In genomic region chr7:140062528-140063299, GRCh38 we compare ENCODE assay signal across 8 cellular contexts. TPM values are rescaled to one million over a fixed set of nuclear protein-coding genes. Genes with fewer than 3 reads are reported as not detected.
DNase-seq lines count a peak whose midpoint lies in the region; ATAC-seq, FAIRE-seq and TF ChIP-seq lines count a peak whose summit lies in the region.

Gene PARP12 (minus strand): TSS chr7:140062951. CDS start chr7:140062847, 104 bp downstream.

- no peak for TF ChIP-seq CTCF in WTC11 (IDR thresholded peaks at IDR 0.05)
- no peak for TF ChIP-seq CTCF in bronchial epithelial cell (IDR thresholded peaks at IDR 0.05; ENCODE audit: insufficient read depth, low read length, severe bottlenecking)
- TF ChIP-seq CTCF in D721Med (IDR thresholded peaks at IDR 0.05; ENCODE audit: insufficient read depth, missing control alignments), result no peak

- H3K36me3 Mint-ChIP-seq in WTC11, result peaks cover 14% of the 10 kb centered on the region

- H3K27me3 Mint-ChIP-seq in WTC11 (ENCODE audit: low read depth), result peaks cover 46% of the 10 kb centered on the region

- peak within 1 kb of the TSS; percentile 71 for H3K4me3 Mint-ChIP-seq in WTC11

- CTCF ChIA-PET in WTC11 (lab: Charles Lee), result interaction anchor here (0.7 to 1.8 kb wide), 3 partner anchors 17 to 577 kb away, joined by 3 to 6 read pairs (median 4); no protein-coding TSS in a partner anchor

- H3K27ac Mint-ChIP-seq in WTC11, result no peak within 1 kb of the TSS

- H3K4me3 ChIP-seq in bronchial epithelial cell (ENCODE audit: low read depth, low read length), result peak within 1 kb of the TSS; percentile 63

- POLR2A ChIA-PET in WTC11 (lab: Charles Lee), result no interaction called here

- peaks cover 20% of the 10 kb centered on the region for H3K9me3 Mint-ChIP-seq in WTC11

- peak; percentile 94 for ATAC-seq in GM18511 (IDR thresholded peaks at IDR 0.05; ENCODE audit: unreplicated experiment)
- peak; percentile 86 for ATAC-seq in HG02943 (IDR thresholded peaks at IDR 0.05; ENCODE audit: low read depth, unreplicated experiment)
- ATAC-seq in WTC11, result peak; percentile 74

- H3K36me3 ChIP-seq in bronchial epithelial cell (ENCODE audit: control insufficient read depth, insufficient read depth, low read length), result no peaks in the 10 kb centered on the region

- H3K4me1 Mint-ChIP-seq in WTC11, result peaks cover 10% of the 10 kb centered on the region; the same call in 1 of the 2 replicates

- DNase-seq in NCI-H2029 (lab: John Stamatoyannopoulos, UW) (peak; percentile 86), WTC11 (ENCODE audit: low spot score) (peak; percentile 78), bronchial epithelial cell (ENCODE audit: low read depth) (peak; percentile 45), islet precursor cell (peak; percentile 80), D721Med (ENCODE audit: insufficient read length, low spot score) (no peak)
- peak; percentile 57 to 82 (median 70) for DNase-seq in stimulated activated CD4-positive, alpha-beta T cell treated with anti-CD3 and anti-CD28 coated beads, Interleukin-12 subunit alpha, Interleukin-12 subunit beta, amount 100 ng/mL, for 48 hours (ENCODE audit: low read depth in 2 of 3, low spot score in 1 of 3)

- no peaks in the 10 kb centered on the region for H3K27me3 ChIP-seq in bronchial epithelial cell (ENCODE audit: control insufficient read depth, insufficient read depth, low read length)

- FAIRE-seq in bronchial epithelial cell (lab: Jason Lieb, UNC) (no peak), D721Med (lab: Jason Lieb, UNC) (no peak)

TF ChIP-seq in WTC11, 78 proteins besides CTCF, POLR2A, EP300 and RAD21 (continues in another document):
- TF ChIP-seq ZNF425 (CRISPR knock-in tag; conservative IDR thresholded peaks at IDR 0.05), result no peak
- TF ChIP-seq SMAD3 (CRISPR knock-in tag; IDR thresholded peaks at IDR 0.05; ENCODE audit: borderline replicate concordance), result no peak
- no peak for TF ChIP-seq EMX1 (CRISPR knock-in tag; IDR thresholded peaks at IDR 0.05)
- TF ChIP-seq HMGA2 (CRISPR knock-in tag; IDR thresholded peaks at IDR 0.05), result no peak
- no peak for TF ChIP-seq PREB (CRISPR knock-in tag; IDR thresholded peaks at IDR 0.05; ENCODE audit: borderline replicate concordance)
- no peak for TF ChIP-seq JAZF1 (CRISPR knock-in tag; IDR thresholded peaks at IDR 0.05)
- TF ChIP-seq SMAD4 (CRISPR knock-in tag; IDR thresholded peaks at IDR 0.05), result no peak
- TF ChIP-seq ETV6 (CRISPR knock-in tag; IDR thresholded peaks at IDR 0.05), result no peak
- no peak for TF ChIP-seq ZNF317 (CRISPR knock-in tag; IDR thresholded peaks at IDR 0.05; ENCODE audit: borderline replicate concordance, low read depth)
- TF ChIP-seq ZNF532 (CRISPR knock-in tag; IDR thresholded peaks at IDR 0.05; ENCODE audit: borderline replicate concordance), result no peak
- no peak for TF ChIP-seq ATF6 (CRISPR knock-in tag; IDR thresholded peaks at IDR 0.05)
- TF ChIP-seq ESRRA (CRISPR knock-in tag; IDR thresholded peaks at IDR 0.05; ENCODE audit: borderline replicate concordance), result no peak
- TF ChIP-seq ZNF121 (CRISPR knock-in tag; IDR thresholded peaks at IDR 0.05), result no peak
- TF ChIP-seq ZNF263 (CRISPR knock-in tag; IDR thresholded peaks at IDR 0.05; ENCODE audit: low read depth), result no peak
- TF ChIP-seq STAT6 (CRISPR knock-in tag; conservative IDR thresholded peaks at IDR 0.05; ENCODE audit: low read depth), result no peak
- TF ChIP-seq ELF4 (CRISPR knock-in tag; IDR thresholded peaks at IDR 0.05; ENCODE audit: low read depth), result no peak
- 0 out of 2 replicates have a peak, but pooled peaks have one; percentile 29 for TF ChIP-seq SP1 (CRISPR knock-in tag; conservative IDR thresholded peaks at IDR 0.05)

RNA-seq across cellular contexts. Expression of gene PARP12, which starts in this region (rescaled TPM):
- total RNA-seq in WTC11 (2021) (9.1 to 10.5 TPM (median 9.5 TPM) in 3 replicates), bronchial epithelial cell (9.2 and 13.3 TPM in 2 replicates)
